40 cellular contexts compared by ENCODE assay signal in genomic region chr1:217703326-217703725, GRCh38.
"Had no signal": no experiment of that assay in that cellular context is flagged by ENCODE, and none has a peak within 500 bp of the region (broad histone marks: within the 10 kb centered on the region; RNA-seq: fewer than 3 reads in every experiment).

No MANE protein-coding gene starts in this region.

- ATAC-seq: activated naive CD4-positive, alpha-beta T cell treated with anti-CD3 and anti-CD28 coated beads, Interleukin-2, amount 50 U/mL, for 72 hours; activated naive CD8-positive, alpha-beta T cell treated with anti-CD3 and anti-CD28 coated beads, Interleukin-2, amount 50 U/mL, for 24 hours; activated T-cell treated with anti-CD3 and anti-CD28 coated beads, Interleukin-2, amount 50 U/mL, for 4 hours; activated T-cell treated with anti-CD3 and anti-CD28 coated beads, Interleukin-2, amount 50 U/mL, for 72 hours; activated T-helper 17 cell treated with anti-CD3 and anti-CD28 coated beads, Interleukin-2, amount 50 U/mL, for 72 hours; body of pancreas had no signal

- H3K27me3 ChIP-seq: adrenal gland, ascending aorta, body of pancreas, brain microvascular endothelial cell, breast epithelium, cardiac muscle cell had no signal

- H3K4me1 Mint-ChIP-seq: activated naive CD4-positive, alpha-beta T cell treated with anti-CD3 and anti-CD28 coated beads, Interleukin-2, amount 10 ng/mL, durations not matched to agents 7 days and 5 days; activated naive CD4-positive, alpha-beta T cell treated with anti-CD3 and anti-CD28 coated beads, Interleukin-2, amount 50 U/mL, for 24 hours; activated naive CD8-positive, alpha-beta T cell treated with anti-CD3 and anti-CD28 coated beads for 36 hours; activated naive CD8-positive, alpha-beta T cell treated with anti-CD3 and anti-CD28 coated beads, Interleukin-2, amount 10 ng/mL, durations not matched to agents 7 days and 5 days; activated naive CD8-positive, alpha-beta T cell treated with anti-CD3 and anti-CD28 coated beads, Interleukin-2, amount 50 U/mL, for 24 hours; activated T-helper 17 cell treated with anti-CD3 and anti-CD28 coated beads, Interleukin-2, amount 50 U/mL, for 72 hours; brain; central memory CD8-positive, alpha-beta T cell had no signal

- H3K36me3 ChIP-seq: adrenal gland, ascending aorta, brain microvascular endothelial cell, breast epithelium, cardiac muscle cell had no signal

- H3K27me3 Mint-ChIP-seq: activated naive CD4-positive, alpha-beta T cell treated with anti-CD3 and anti-CD28 coated beads, Interleukin-2, amount 10 ng/mL, durations not matched to agents 7 days and 5 days; activated naive CD8-positive, alpha-beta T cell treated with anti-CD3 and anti-CD28 coated beads for 36 hours; activated naive CD8-positive, alpha-beta T cell treated with anti-CD3 and anti-CD28 coated beads, Interleukin-2, amount 10 ng/mL, durations not matched to agents 7 days and 5 days; brain had no signal

- H3K27ac Mint-ChIP-seq: activated naive CD4-positive, alpha-beta T cell treated with anti-CD3 and anti-CD28 coated beads, Interleukin-2, amount 10 ng/mL, durations not matched to agents 7 days and 5 days; activated naive CD4-positive, alpha-beta T cell treated with anti-CD3 and anti-CD28 coated beads, Interleukin-2, amount 50 U/mL, for 24 hours; activated naive CD4-positive, alpha-beta T cell treated with anti-CD3 and anti-CD28 coated beads, Interleukin-2, amount 50 U/mL, for 72 hours; activated naive CD8-positive, alpha-beta T cell; activated naive CD8-positive, alpha-beta T cell treated with anti-CD3 and anti-CD28 coated beads for 36 hours; activated naive CD8-positive, alpha-beta T cell treated with anti-CD3 and anti-CD28 coated beads, Interleukin-2, amount 10 ng/mL, durations not matched to agents 7 days and 5 days; activated naive CD8-positive, alpha-beta T cell treated with anti-CD3 and anti-CD28 coated beads, Interleukin-2, amount 50 U/mL, for 24 hours; activated T-cell treated with anti-CD3 and anti-CD28 coated beads, Interleukin-2, amount 50 U/mL, for 24 hours; activated T-cell treated with anti-CD3 and anti-CD28 coated beads, Interleukin-2, amount 50 U/mL, for 72 hours; activated T-helper 1 cell treated with anti-CD3 and anti-CD28 coated beads, Interleukin-12 subunit alpha, Interleukin-12 subunit beta, Interleukin-2, Interleukin-4 antibody, amounts not matched to agents 30 ng/mL and 10 ng/mL and 1 ng/mL, durations not matched to agents 14 hours and 24 hours and 36 hours; activated T-helper 17 cell treated with anti-CD3 and anti-CD28 coated beads, Interleukin-2, amount 50 U/mL, for 72 hours; activated T-helper 2 cell treated with anti-CD3 and anti-CD28 coated beads, Interferon-gamma antibody, Interleukin-2, Interleukin-4, amounts not matched to agents 10 μg/mL and 5 μg/mL and 100 μg/mL, durations not matched to agents 14 hours and 24 hours and 36 hours; brain had no signal

- H3K4me3 Mint-ChIP-seq: activated naive CD4-positive, alpha-beta T cell treated with anti-CD3 and anti-CD28 coated beads, Interleukin-2, amount 10 ng/mL, durations not matched to agents 7 days and 5 days; activated naive CD4-positive, alpha-beta T cell treated with anti-CD3 and anti-CD28 coated beads, Interleukin-2, amount 50 U/mL, for 24 hours; activated naive CD8-positive, alpha-beta T cell; activated naive CD8-positive, alpha-beta T cell treated with anti-CD3 and anti-CD28 coated beads for 36 hours; activated naive CD8-positive, alpha-beta T cell treated with anti-CD3 and anti-CD28 coated beads, Interleukin-2, amount 10 ng/mL, durations not matched to agents 7 days and 5 days; activated naive CD8-positive, alpha-beta T cell treated with anti-CD3 and anti-CD28 coated beads, Interleukin-2, amount 50 U/mL, for 24 hours; activated T-cell treated with anti-CD3 and anti-CD28 coated beads, Interleukin-2, amount 50 U/mL, for 24 hours; activated T-cell treated with anti-CD3 and anti-CD28 coated beads, Interleukin-2, amount 50 U/mL, for 4 hours; activated T-cell treated with anti-CD3 and anti-CD28 coated beads, Interleukin-2, amount 50 U/mL, for 72 hours; activated T-helper 1 cell treated with anti-CD3 and anti-CD28 coated beads, Interleukin-12 subunit alpha, Interleukin-12 subunit beta, Interleukin-2, Interleukin-4 antibody, amounts not matched to agents 30 ng/mL and 10 ng/mL and 1 ng/mL, durations not matched to agents 14 hours and 24 hours and 36 hours; activated T-helper 17 cell treated with anti-CD3 and anti-CD28 coated beads, Interleukin-2, amount 50 U/mL, for 72 hours; brain; central memory CD8-positive, alpha-beta T cell had no signal

- H3K4me3 ChIP-seq: adrenal gland, ascending aorta, body of pancreas, breast epithelium, cardiac muscle cell had no signal

- H3K4me1 ChIP-seq: adrenal gland, ascending aorta, body of pancreas, breast epithelium had no signal

- FAIRE-seq: astrocyte, bronchial epithelial cell had no signal

- DNase-seq: activated effector memory CD4-positive, alpha-beta T cell treated with anti-CD3 and anti-CD28 coated beads, Interleukin-2, amount 50 U/mL, for 16 hours; activated effector memory CD4-positive, alpha-beta T cell treated with Interleukin-2 at 50 U/mL for 16 hours; activated gamma-delta T cell; activated gamma-delta T cell treated with Interleukin-2 at 50 U/mL for 16 hours; activated naive CD4-positive, alpha-beta T cell; activated naive CD4-positive, alpha-beta T cell treated with anti-CD3 and anti-CD28 coated beads, Interleukin-2, amount 10 ng/mL, durations not matched to agents 7 days and 5 days; activated naive CD4-positive, alpha-beta T cell treated with anti-CD3 and anti-CD28 coated beads, Interleukin-2, amount 50 U/mL, for 16 hours; activated naive CD4-positive, alpha-beta T cell treated with Interleukin-2 at 50 U/mL for 16 hours; activated naive CD8-positive, alpha-beta T cell treated with anti-CD3 and anti-CD28 coated beads for 36 hours; activated naive CD8-positive, alpha-beta T cell treated with anti-CD3 and anti-CD28 coated beads, Interleukin-2, amount 10 ng/mL, durations not matched to agents 7 days and 5 days; activated naive CD8-positive, alpha-beta T cell treated with anti-CD3 and anti-CD28 coated beads, Interleukin-2, amount 50 U/mL, for 24 hours; activated T-cell treated with anti-CD3 and anti-CD28 coated beads for 4 hours; activated T-cell treated with anti-CD3 and anti-CD28 coated beads, Interleukin-2, amount 50 U/mL, for 1 hour; activated T-cell treated with anti-CD3 and anti-CD28 coated beads, Interleukin-2, amount 50 U/mL, for 24 hours; activated T-cell treated with anti-CD3 and anti-CD28 coated beads, Interleukin-2, amount 50 U/mL, for 4 hours; activated T-cell treated with anti-CD3 and anti-CD28 coated beads, Interleukin-2, amount 50 U/mL, for 48 hours; activated T-cell treated with anti-CD3 and anti-CD28 coated beads, Interleukin-2, amount 50 U/mL, for 72 hours; adrenal gland; amniotic stem cell; amygdala; anterior cingulate cortex; aorta; body of pancreas; brain microvascular endothelial cell; caudate nucleus; central memory CD4-positive, alpha-beta T cell; cerebellar nuclear complex had no signal

- H3K27ac ChIP-seq: adrenal gland, ascending aorta, body of pancreas, brain microvascular endothelial cell, breast epithelium, cardiac muscle cell had no signal

- H3K9me3 ChIP-seq: ascending aorta, body of pancreas had no signal

- H3K36me3 Mint-ChIP-seq: activated naive CD4-positive, alpha-beta T cell treated with anti-CD3 and anti-CD28 coated beads, Interleukin-2, amount 10 ng/mL, durations not matched to agents 7 days and 5 days; activated naive CD4-positive, alpha-beta T cell treated with anti-CD3 and anti-CD28 coated beads, Interleukin-2, amount 50 U/mL, for 24 hours; activated naive CD8-positive, alpha-beta T cell; activated naive CD8-positive, alpha-beta T cell treated with anti-CD3 and anti-CD28 coated beads for 36 hours; activated naive CD8-positive, alpha-beta T cell treated with anti-CD3 and anti-CD28 coated beads, Interleukin-2, amount 10 ng/mL, durations not matched to agents 7 days and 5 days had no signal

- H3K9me3 Mint-ChIP-seq: activated naive CD8-positive, alpha-beta T cell treated with anti-CD3 and anti-CD28 coated beads, Interleukin-2, amount 10 ng/mL, durations not matched to agents 7 days and 5 days had no signal
